17 cellular contexts compared by ENCODE assay signal in the genomic region with DNA sequence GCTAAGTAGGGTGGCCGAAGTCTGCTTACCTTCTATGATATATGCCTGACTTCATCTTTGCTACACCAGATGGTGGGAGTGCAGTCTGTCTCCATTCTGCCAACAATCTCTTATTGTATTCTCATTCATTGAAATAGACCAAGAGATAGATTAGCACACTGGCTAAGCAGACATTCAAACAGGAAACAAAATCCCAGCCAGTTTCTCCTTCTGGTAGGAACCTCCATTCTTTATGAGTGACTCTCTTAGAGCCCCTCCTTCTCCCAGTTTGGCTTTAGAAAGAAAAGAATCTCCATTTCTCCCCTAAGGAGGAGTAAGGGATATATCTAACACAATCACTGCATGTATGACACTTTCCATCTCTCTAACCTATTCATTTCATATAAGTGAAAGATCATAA.
A peak's percentile ranks its signal among the peaks of the same experiment; 100 is the strongest.
DNase-seq lines count a peak whose midpoint lies in the region; ATAC-seq and TF ChIP-seq lines count a peak whose summit lies in the region.
"Had no signal": no experiment of that assay in that cellular context is flagged by ENCODE, and none has a peak within 500 bp of the region (broad histone marks: within the 10 kb centered on the region; RNA-seq: fewer than 3 reads in every experiment).

No MANE protein-coding gene starts in this region.

- H3K9me3 ChIP-seq in fibroblast of lung (ENCODE audit: control insufficient read depth, insufficient read depth, low read depth, low read length) (no peaks in the 10 kb centered on the region), thymus (ENCODE audit: control insufficient read depth) (no peaks in the 10 kb centered on the region), gastrocnemius medialis (no peaks in the 10 kb centered on the region)

- H4K20me1 ChIP-seq in fibroblast of lung (ENCODE audit: control insufficient read depth, extremely low read depth, insufficient read depth, low read length), result no peaks in the 10 kb centered on the region

- in situ Hi-C loops in gastrocnemius medialis (cut with MboI; ENCODE audit: low sequenced_read_pairs in 4 of 4), result loop anchor here in 1 of 4 donors (25.0 kb wide), 1 partner anchor 186 kb away; no protein-coding TSS in a partner anchor

- TF ChIP-seq POLR2A in gastrocnemius medialis (IDR thresholded peaks at IDR 0.05), result no peak

- H3K36me3 ChIP-seq in fibroblast of lung (ENCODE audit: control insufficient read depth, insufficient read depth, low read length) (no peaks in the 10 kb centered on the region), thymus (ENCODE audit: control insufficient read depth, insufficient read depth) (no peaks in the 10 kb centered on the region), gastrocnemius medialis (no peaks in the 10 kb centered on the region)
- H3K36me3 ChIP-seq: neural progenitor cell had no signal

- WGBS in thymus, result 98% methylated on average over 1 of the region's 1 CpG

- H3K4me1 ChIP-seq in fibroblast of lung (ENCODE audit: control insufficient read depth, extremely low read depth, insufficient read depth, low read length) (peaks cover 8% of the 10 kb centered on the region), thymus (ENCODE audit: control insufficient read depth, insufficient read depth, low read length) (peaks cover 17% of the 10 kb centered on the region), gastrocnemius medialis (no peaks in the 10 kb centered on the region)
- H3K4me1 ChIP-seq: neural progenitor cell had no signal

- no peaks in the 10 kb centered on the region for H3K79me2 ChIP-seq in fibroblast of lung (ENCODE audit: control insufficient read depth, insufficient read depth, low read length)

- H3K27ac ChIP-seq in fibroblast of lung (ENCODE audit: insufficient read depth, low read length) (no peak overlapping the region), thymus (ENCODE audit: low read depth) (peak overlapping the region; percentile 33), gastrocnemius medialis (no peak overlapping the region)
- H3K27ac ChIP-seq: coronary artery, neural progenitor cell had no signal

- no peaks in the 10 kb centered on the region for H3K27me3 ChIP-seq in fibroblast of lung (ENCODE audit: control insufficient read depth, insufficient read depth, low read length)
- no peaks in the 10 kb centered on the region for H3K27me3 ChIP-seq in thymus (ENCODE audit: control insufficient read depth, insufficient read depth)
- no peaks in the 10 kb centered on the region for H3K27me3 ChIP-seq in gastrocnemius medialis
- H3K27me3 ChIP-seq: neural progenitor cell had no signal

- H3K4me2 ChIP-seq in fibroblast of lung (ENCODE audit: extremely low read depth, insufficient read depth, low read length), result no peak overlapping the region
- H3K4me2 ChIP-seq: neural progenitor cell had no signal

- no peaks in the 10 kb centered on the region for H3K27me3 Mint-ChIP-seq in stimulated activated naive CD8-positive, alpha-beta T cell treated with anti-CD3 and anti-CD28 coated beads, Interleukin-15, Interleukin-2, amounts not matched to agents 100 ng/mL and 50 ng/mL, for 24 hours

- peak overlapping the region; percentile 86 for H3K27ac Mint-ChIP-seq in stimulated activated naive CD8-positive, alpha-beta T cell treated with anti-CD3 and anti-CD28 coated beads, Interleukin-15, Interleukin-2, amounts not matched to agents 100 ng/mL and 50 ng/mL, for 24 hours
- H3K27ac Mint-ChIP-seq: neural progenitor cell had no signal

- H3K9ac ChIP-seq in fibroblast of lung (ENCODE audit: insufficient read depth, low read length), result no peak overlapping the region
- H3K9ac ChIP-seq: neural progenitor cell had no signal

- no peak for DNase-seq in stimulated activated naive CD8-positive, alpha-beta T cell treated with anti-CD3 and anti-CD28 coated beads, Interleukin-15, Interleukin-2, amounts not matched to agents 100 U/mL and 50 U/mL, for 24 hours
- peak in 1 of 2 donors; percentile 76 for DNase-seq in fibroblast of lung (ENCODE audit: low read depth in 2 of 2)
- DNase-seq in gastrocnemius medialis, result no peak
- DNase-seq: AML-193; amniotic stem cell; H7; NCI-H2081; PC-3; stimulated activated CD4-positive, alpha-beta T cell treated with anti-CD3 and anti-CD28 coated beads, Interleukin-2, amount 100 ng/mL, for 24 hours had no signal

- intact Hi-C loops in gastrocnemius medialis (cut with DNase I; ENCODE audit: low total_unique reads), result no loop called here

- H3K4me1 Mint-ChIP-seq in stimulated activated naive CD8-positive, alpha-beta T cell treated with anti-CD3 and anti-CD28 coated beads, Interleukin-15, Interleukin-2, amounts not matched to agents 100 ng/mL and 50 ng/mL, for 24 hours (ENCODE audit: low read depth), result peaks cover 90% of the 10 kb centered on the region
- H3K4me1 Mint-ChIP-seq: neural progenitor cell had no signal

- H3K4me3 Mint-ChIP-seq in stimulated activated naive CD8-positive, alpha-beta T cell treated with anti-CD3 and anti-CD28 coated beads, Interleukin-15, Interleukin-2, amounts not matched to agents 100 ng/mL and 50 ng/mL, for 24 hours, result no peak overlapping the region
- H3K4me3 Mint-ChIP-seq: neural progenitor cell had no signal

- H3K36me3 Mint-ChIP-seq in stimulated activated naive CD8-positive, alpha-beta T cell treated with anti-CD3 and anti-CD28 coated beads, Interleukin-15, Interleukin-2, amounts not matched to agents 100 ng/mL and 50 ng/mL, for 24 hours (ENCODE audit: low read depth), result no peaks in the 10 kb centered on the region
- H3K36me3 Mint-ChIP-seq: neural progenitor cell had no signal

- no peak for ATAC-seq in stimulated activated naive CD8-positive, alpha-beta T cell treated with anti-CD3 and anti-CD28 coated beads, Interleukin-15, Interleukin-2, amounts not matched to agents 100 U/mL and 50 U/mL, for 24 hours
- ATAC-seq in SK-N-SH treated with all-trans-retinoic acid at 6 μM for 48 hours, result peak; percentile 51
- ATAC-seq in gastrocnemius medialis, result no peak
- no peak for ATAC-seq in GM18498 (IDR thresholded peaks at IDR 0.05; ENCODE audit: unreplicated experiment)
- no peak for ATAC-seq in GM18520 (IDR thresholded peaks at IDR 0.05; ENCODE audit: unreplicated experiment)
- ATAC-seq: PC-3 had no signal

- H2AFZ ChIP-seq in fibroblast of lung (ENCODE audit: low read length), result peak overlapping the region; percentile 34
- H2AFZ ChIP-seq: neural progenitor cell had no signal

- H3K4me3 ChIP-seq in fibroblast of lung (replicated peaks in 1 of 4; ENCODE audit: control extremely low read depth in 1 of 4, insufficient read depth in 1 of 4, low read depth in 3 of 4, low read length in 4 of 4) (no peak overlapping the region), thymus (ENCODE audit: low read length) (no peak overlapping the region), gastrocnemius medialis (no peak overlapping the region)
- H3K4me3 ChIP-seq: coronary artery, lung, neural progenitor cell had no signal

- TF ChIP-seq CTCF in fibroblast of lung (conservative IDR thresholded peaks at IDR 0.05 in 1 of 2, IDR thresholded peaks at IDR 0.05 in 1 of 2; ENCODE audit: low read depth in 1 of 2, low read length in 2 of 2), result no peak
- no peak for TF ChIP-seq CTCF in gastrocnemius medialis (IDR thresholded peaks at IDR 0.05 in 4 of 5, conservative IDR thresholded peaks at IDR 0.05 in 1 of 5)

- H3K9me3 Mint-ChIP-seq in stimulated activated naive CD8-positive, alpha-beta T cell treated with anti-CD3 and anti-CD28 coated beads, Interleukin-15, Interleukin-2, amounts not matched to agents 100 ng/mL and 50 ng/mL, for 24 hours, result no peaks in the 10 kb centered on the region
- H3K9me3 Mint-ChIP-seq: neural progenitor cell had no signal

TF ChIP-seq in SK-N-SH treated with all-trans-retinoic acid at 6 μM for 48 hours, 23 proteins besides CTCF, POLR2A, EP300 and RAD21 (continues in another document):
- TF ChIP-seq ZC3H10 (CRISPR knock-in tag; IDR thresholded peaks at IDR 0.05), result no peak
- TF ChIP-seq, protein P1, sequence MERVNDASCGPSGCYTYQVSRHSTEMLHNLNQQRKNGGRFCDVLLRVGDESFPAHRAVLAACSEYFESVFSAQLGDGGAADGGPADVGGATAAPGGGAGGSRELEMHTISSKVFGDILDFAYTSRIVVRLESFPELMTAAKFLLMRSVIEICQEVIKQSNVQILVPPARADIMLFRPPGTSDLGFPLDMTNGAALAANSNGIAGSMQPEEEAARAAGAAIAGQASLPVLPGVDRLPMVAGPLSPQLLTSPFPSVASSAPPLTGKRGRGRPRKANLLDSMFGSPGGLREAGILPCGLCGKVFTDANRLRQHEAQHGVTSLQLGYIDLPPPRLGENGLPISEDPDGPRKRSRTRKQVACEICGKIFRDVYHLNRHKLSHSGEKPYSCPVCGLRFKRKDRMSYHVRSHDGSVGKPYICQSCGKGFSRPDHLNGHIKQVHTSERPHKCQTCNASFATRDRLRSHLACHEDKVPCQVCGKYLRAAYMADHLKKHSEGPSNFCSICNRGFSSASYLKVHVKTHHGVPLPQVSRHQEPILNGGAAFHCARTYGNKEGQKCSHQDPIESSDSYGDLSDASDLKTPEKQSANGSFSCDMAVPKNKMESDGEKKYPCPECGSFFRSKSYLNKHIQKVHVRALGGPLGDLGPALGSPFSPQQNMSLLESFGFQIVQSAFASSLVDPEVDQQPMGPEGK (CRISPR knock-in tag; IDR thresholded peaks at IDR 0.05; ENCODE audit: borderline replicate concordance), result no peak
- TF ChIP-seq, protein P2, sequence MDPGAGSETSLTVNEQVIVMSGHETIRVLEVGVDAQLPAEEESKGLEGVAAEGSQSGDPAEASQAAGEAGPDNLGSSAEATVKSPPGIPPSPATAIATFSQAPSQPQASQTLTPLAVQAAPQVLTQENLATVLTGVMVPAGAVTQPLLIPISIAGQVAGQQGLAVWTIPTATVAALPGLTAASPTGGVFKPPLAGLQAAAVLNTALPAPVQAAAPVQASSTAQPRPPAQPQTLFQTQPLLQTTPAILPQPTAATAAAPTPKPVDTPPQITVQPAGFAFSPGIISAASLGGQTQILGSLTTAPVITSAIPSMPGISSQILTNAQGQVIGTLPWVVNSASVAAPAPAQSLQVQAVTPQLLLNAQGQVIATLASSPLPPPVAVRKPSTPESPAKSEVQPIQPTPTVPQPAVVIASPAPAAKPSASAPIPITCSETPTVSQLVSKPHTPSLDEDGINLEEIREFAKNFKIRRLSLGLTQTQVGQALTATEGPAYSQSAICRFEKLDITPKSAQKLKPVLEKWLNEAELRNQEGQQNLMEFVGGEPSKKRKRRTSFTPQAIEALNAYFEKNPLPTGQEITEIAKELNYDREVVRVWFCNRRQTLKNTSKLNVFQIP (CRISPR knock-in tag; IDR thresholded peaks at IDR 0.05; ENCODE audit: borderline replicate concordance, low read depth), result no peak
- TF ChIP-seq ISL1 (CRISPR knock-in tag; IDR thresholded peaks at IDR 0.05), result no peak
